In the genomic region with DNA sequence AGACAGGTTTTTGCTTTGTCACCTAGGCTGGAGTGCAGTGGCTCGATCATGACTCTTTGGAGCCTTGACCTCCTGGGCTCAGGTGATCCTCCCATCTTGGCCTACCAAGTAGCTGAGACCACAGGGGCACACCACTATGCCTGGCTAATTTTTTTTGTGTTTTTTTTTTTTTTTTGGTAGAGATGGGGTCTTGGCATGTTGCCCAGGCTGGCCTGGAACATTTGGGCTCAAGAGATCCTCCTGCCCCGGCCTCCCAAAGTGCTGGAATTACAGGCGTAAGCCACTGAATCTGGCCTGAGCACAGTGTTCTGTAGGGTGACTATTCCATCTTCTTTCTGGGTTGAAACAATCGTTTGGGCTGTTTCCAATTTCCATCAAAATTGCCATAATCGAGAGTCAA, we compare ENCODE assay signal across 25 cellular contexts. TPM values are rescaled to one million over a fixed set of nuclear protein-coding genes. Genes with fewer than 3 reads are reported as not detected.
A peak's percentile ranks its signal among the peaks of the same experiment; 100 is the strongest.
DNase-seq lines count a peak whose midpoint lies in the region; ATAC-seq and TF ChIP-seq lines count a peak whose summit lies in the region.
"Had no signal": no experiment of that assay in that cellular context is flagged by ENCODE, and none has a peak within 500 bp of the region (broad histone marks: within the 10 kb centered on the region; RNA-seq: fewer than 3 reads in every experiment).

No MANE protein-coding gene starts in this region.

- H3K4me1 ChIP-seq in BLaER1 (peaks cover 59% of the 10 kb centered on the region), gastrocnemius medialis (no peaks in the 10 kb centered on the region)

- H3K27ac Mint-ChIP-seq in WTC11 = no peak overlapping the region
- H3K27ac Mint-ChIP-seq: B cell; CD4-positive, alpha-beta T cell; CD8-positive, alpha-beta T cell had no signal

- H3K4me3 Mint-ChIP-seq in WTC11 = no peak overlapping the region
- H3K4me3 Mint-ChIP-seq: B cell; CD4-positive, alpha-beta T cell; CD8-positive, alpha-beta T cell had no signal

- peaks cover 13% of the 10 kb centered on the region for H3K9me3 Mint-ChIP-seq in WTC11
- H3K9me3 Mint-ChIP-seq: CD4-positive, alpha-beta T cell; CD8-positive, alpha-beta T cell had no signal

- peak; percentile 25 for DNase-seq in NCI-H2171 treated with DMSO at 0.1 percent for 48 hours (lab: John Stamatoyannopoulos, UW)
- DNase-seq in NCI-H2171 (lab: John Stamatoyannopoulos, UW) = no peak
- no peak for DNase-seq in WTC11 (ENCODE audit: low spot score)
- no peak for DNase-seq in gastrocnemius medialis
- DNase-seq in DMS153 treated with DMSO at 0.1 percent for 48 hours (lab: John Stamatoyannopoulos, UW; ENCODE audit: unreplicated experiment) = no peak
- DNase-seq in NCI-H1417 (lab: John Stamatoyannopoulos, UW) = no peak
- DNase-seq: AML-193; Caco-2; Calu3; CD4-positive, alpha-beta T cell; CD8-positive, alpha-beta T cell; DMS53; DMS79; DND-41; EL; GDM1 had no signal

- H3K27me3 ChIP-seq in BLaER1 = 0 out of 2 replicates have a peak, but pooled peaks cover 4% of the 10 kb centered on the region
- H3K27me3 ChIP-seq in gastrocnemius medialis = peaks cover 3 to 10% (median 4%) of the 10 kb centered on the region in 3 donors

- POLR2A ChIA-PET in WTC11 (lab: Charles Lee) = no interaction called here

- H3K27me3 Mint-ChIP-seq in WTC11 (ENCODE audit: low read depth) = no peaks in the 10 kb centered on the region; the same call in 1 of the 2 replicates

- H3K4me1 Mint-ChIP-seq in WTC11 = peaks cover 48% of the 10 kb centered on the region
- H3K4me1 Mint-ChIP-seq: B cell had no signal

- H4K20me1 ChIP-seq in BLaER1 = no peaks in the 10 kb centered on the region

- TF ChIP-seq CTCF in WTC11 (IDR thresholded peaks at IDR 0.05) = no peak
- TF ChIP-seq CTCF in gastrocnemius medialis (IDR thresholded peaks at IDR 0.05 in 4 of 5, conservative IDR thresholded peaks at IDR 0.05 in 1 of 5) = no peak

- H3K4me2 ChIP-seq in BLaER1 = peak overlapping the region; percentile 80
- H3K4me2 ChIP-seq: A549 had no signal

- ATAC-seq in WTC11 (no peak), gastrocnemius medialis (no peak)
- ATAC-seq: A549; CD8-positive, alpha-beta T cell; GM12878 had no signal

- H3K9me3 ChIP-seq in BLaER1 (no peaks in the 10 kb centered on the region; the same call in 1 of the 2 replicates), gastrocnemius medialis (no peaks in the 10 kb centered on the region)

- TF ChIP-seq POLR2A in gastrocnemius medialis (IDR thresholded peaks at IDR 0.05) = no peak

- in situ Hi-C loops in gastrocnemius medialis (cut with MboI; ENCODE audit: low sequenced_read_pairs in 4 of 4) = no loop called here

- H3K36me3 ChIP-seq in BLaER1 (no peaks in the 10 kb centered on the region), gastrocnemius medialis (no peaks in the 10 kb centered on the region)

- H3K9ac ChIP-seq in BLaER1 = no peak overlapping the region

- intact Hi-C loops in gastrocnemius medialis (cut with DNase I; ENCODE audit: low total_unique reads) = no loop called here

- H3K27ac ChIP-seq in BLaER1 = no peak overlapping the region
- peak overlapping the region in 3 of 4 donors; percentile 36 to 54 (median 38) for H3K27ac ChIP-seq in gastrocnemius medialis
- H3K27ac ChIP-seq: 22Rv1, A549, C4-2B had no signal

- CTCF ChIA-PET in WTC11 (lab: Charles Lee) = interaction anchor here (1.7 kb wide), 1 partner anchor 18 kb away, joined by 6 read pairs; no protein-coding TSS in a partner anchor

- H3K4me3 ChIP-seq in BLaER1 (no peak overlapping the region), gastrocnemius medialis (no peak overlapping the region)
- H3K4me3 ChIP-seq: A549, GM12878 had no signal

- H3K36me3 Mint-ChIP-seq in WTC11 = peaks cover 13% of the 10 kb centered on the region
- H3K36me3 Mint-ChIP-seq: CD8-positive, alpha-beta T cell had no signal

TF ChIP-seq in WTC11, 78 proteins besides CTCF, POLR2A, EP300 and RAD21:
- TF ChIP-seq, protein P1, sequence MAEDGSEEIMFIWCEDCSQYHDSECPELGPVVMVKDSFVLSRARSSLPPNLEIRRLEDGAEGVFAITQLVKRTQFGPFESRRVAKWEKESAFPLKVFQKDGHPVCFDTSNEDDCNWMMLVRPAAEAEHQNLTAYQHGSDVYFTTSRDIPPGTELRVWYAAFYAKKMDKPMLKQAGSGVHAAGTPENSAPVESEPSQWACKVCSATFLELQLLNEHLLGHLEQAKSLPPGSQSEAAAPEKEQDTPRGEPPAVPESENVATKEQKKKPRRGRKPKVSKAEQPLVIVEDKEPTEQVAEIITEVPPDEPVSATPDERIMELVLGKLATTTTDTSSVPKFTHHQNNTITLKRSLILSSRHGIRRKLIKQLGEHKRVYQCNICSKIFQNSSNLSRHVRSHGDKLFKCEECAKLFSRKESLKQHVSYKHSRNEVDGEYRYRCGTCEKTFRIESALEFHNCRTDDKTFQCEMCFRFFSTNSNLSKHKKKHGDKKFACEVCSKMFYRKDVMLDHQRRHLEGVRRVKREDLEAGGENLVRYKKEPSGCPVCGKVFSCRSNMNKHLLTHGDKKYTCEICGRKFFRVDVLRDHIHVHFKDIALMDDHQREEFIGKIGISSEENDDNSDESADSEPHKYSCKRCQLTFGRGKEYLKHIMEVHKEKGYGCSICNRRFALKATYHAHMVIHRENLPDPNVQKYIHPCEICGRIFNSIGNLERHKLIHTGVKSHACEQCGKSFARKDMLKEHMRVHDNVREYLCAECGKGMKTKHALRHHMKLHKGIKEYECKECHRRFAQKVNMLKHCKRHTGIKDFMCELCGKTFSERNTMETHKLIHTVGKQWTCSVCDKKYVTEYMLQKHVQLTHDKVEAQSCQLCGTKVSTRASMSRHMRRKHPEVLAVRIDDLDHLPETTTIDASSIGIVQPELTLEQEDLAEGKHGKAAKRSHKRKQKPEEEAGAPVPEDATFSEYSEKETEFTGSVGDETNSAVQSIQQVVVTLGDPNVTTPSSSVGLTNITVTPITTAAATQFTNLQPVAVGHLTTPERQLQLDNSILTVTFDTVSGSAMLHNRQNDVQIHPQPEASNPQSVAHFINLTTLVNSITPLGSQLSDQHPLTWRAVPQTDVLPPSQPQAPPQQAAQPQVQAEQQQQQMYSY (CRISPR knock-in tag; IDR thresholded peaks at IDR 0.05) = no peak
- TF ChIP-seq ZNF121 (CRISPR knock-in tag; IDR thresholded peaks at IDR 0.05) = peak; percentile 69; the same call in 1 of the 2 replicates
TF ChIP-seq in WTC11: peak in this region for 1.

RNA-seq across cellular contexts. Expression of a gene that starts 1.5 kb away (rescaled TPM):
- total RNA-seq in WTC11 (2021) (50.6 to 74.8 TPM (median 67.2 TPM) in 3 replicates), gastrocnemius medialis (under 1 TPM in 3 of 4 donors, not detected in 1; 0.04 to 0.71 (median 0.32) TPM)
- total RNA-seq: A172; B cell; CD4-positive, alpha-beta T cell; CD8-positive, alpha-beta T cell; Daoy; G401 had no signal

RNA-seq across cellular contexts. Expression of a gene that starts 21.6 kb away (rescaled TPM):
- total RNA-seq in WTC11 (2021) (5.7 to 6.5 TPM (median 5.8 TPM) in 3 replicates), gastrocnemius medialis (1 to 10 TPM in 1 of 4 donors, not detected in 3; 1.4 TPM)
- total RNA-seq: A172; B cell; CD8-positive, alpha-beta T cell; G401 had no signal

RNA-seq across cellular contexts. Expression of a gene that starts 52.1 kb away (rescaled TPM):
- total RNA-seq in WTC11 (2021) = 6.4 to 7.7 TPM (median 6.6 TPM) in 3 replicates
- total RNA-seq in gastrocnemius medialis = 10 to 100 TPM in 2 of 4 donors, 1 to 10 TPM in 2; 6.5 to 59.5 (median 11.4) TPM

RNA-seq across cellular contexts. Expression of a gene that starts 58.3 kb away (rescaled TPM):
- 3.9 to 4.8 TPM (median 4.6 TPM) in 3 replicates for total RNA-seq in WTC11 (2021)
- 1 to 10 TPM; 2.0 to 7.1 (median 4.0) TPM for total RNA-seq in gastrocnemius medialis

Comparison
In these comparisons a context has a peak if more than half of its experiments do, and no peak if none do; other contexts are left out.
1. RNA of a gene that starts 1.5 kb away (total RNA-seq): 50.6 to 74.8 TPM in WTC11; 0.04 to 0.71 TPM in gastrocnemius medialis; every median in the first group is over 10 times any median in the second.